In the genomic region with DNA sequence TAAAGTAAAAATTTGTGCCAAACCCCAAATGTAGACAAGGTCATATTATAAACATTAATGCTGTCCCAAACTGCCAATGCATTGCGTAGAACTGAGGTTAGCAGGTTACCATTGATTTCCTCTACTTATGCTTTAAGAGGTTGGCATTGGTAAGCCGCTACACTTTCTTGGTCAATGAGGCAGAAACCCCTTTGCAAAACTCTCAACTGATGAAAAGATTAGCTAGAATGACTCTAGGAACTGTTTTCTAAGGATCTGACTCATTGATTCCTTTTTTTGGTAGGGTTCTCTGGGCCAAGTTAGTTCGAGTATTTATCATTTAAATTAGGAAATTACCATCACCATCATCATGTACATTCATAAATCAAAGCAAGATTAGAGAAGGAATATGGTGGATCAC, we compare ENCODE assay signal across 19 cellular contexts. TPM values are rescaled to one million over a fixed set of nuclear protein-coding genes. Genes with fewer than 3 reads are reported as not detected.
"Had no signal": no experiment of that assay in that cellular context is flagged by ENCODE, and none has a peak within 500 bp of the region (broad histone marks: within the 10 kb centered on the region; RNA-seq: fewer than 3 reads in every experiment).

No MANE protein-coding gene starts in this region.

- H3K36me3 Mint-ChIP-seq: naive thymus-derived CD8-positive, alpha-beta T cell had no signal

- H3K4me3 ChIP-seq: dorsolateral prefrontal cortex, mucosa of descending colon, right atrium auricular region, skin epidermis, transverse colon, vagina had no signal

- H3K4me3 Mint-ChIP-seq: activated T-helper 1 cell treated with anti-CD3 and anti-CD28 coated beads, Interleukin-12 subunit alpha, Interleukin-12 subunit beta, Interleukin-2, Interleukin-4 antibody, amounts not matched to agents 30 ng/mL and 10 ng/mL and 1 ng/mL, durations not matched to agents 14 hours and 24 hours and 36 hours; naive thymus-derived CD8-positive, alpha-beta T cell had no signal

- DNase-seq: activated CD4-positive, CD25-positive, alpha-beta regulatory T cell treated with anti-CD3 and anti-CD28 coated beads, Interleukin-2, amount 50 U/mL, for 72 hours; activated naive CD4-positive, alpha-beta T cell; aorta; dorsolateral prefrontal cortex; islet precursor cell; mucosa of descending colon; naive thymus-derived CD8-positive, alpha-beta T cell; stimulated activated CD4-positive, alpha-beta T cell treated with anti-CD3 and anti-CD28 coated beads, Interleukin-4, amount 100 ng/mL, for 24 hours; stimulated activated CD8-positive, alpha-beta memory T cell treated with anti-CD3 and anti-CD28 coated beads, Interleukin-4, amount 100 ng/mL, for 48 hours; stimulated activated naive CD4-positive, alpha-beta T cell treated with Interleukin-2 at 50 U/mL for 16 hours; T-helper 9 cell; transverse colon had no signal

- H3K4me1 Mint-ChIP-seq: naive thymus-derived CD8-positive, alpha-beta T cell had no signal

- H3K27me3 Mint-ChIP-seq: progenitor cell of endocrine pancreas had no signal

- H3K4me1 ChIP-seq: right atrium auricular region, transverse colon, vagina had no signal

- ATAC-seq: left lobe of liver; mucosa of descending colon; naive thymus-derived CD8-positive, alpha-beta T cell had no signal

- H3K27ac ChIP-seq: dorsolateral prefrontal cortex, right atrium auricular region, skin epidermis, transverse colon, vagina had no signal

- H3K27ac Mint-ChIP-seq: activated T-helper 1 cell treated with anti-CD3 and anti-CD28 coated beads, Interleukin-12 subunit alpha, Interleukin-12 subunit beta, Interleukin-2, Interleukin-4 antibody, amounts not matched to agents 30 ng/mL and 10 ng/mL and 1 ng/mL, durations not matched to agents 14 hours and 24 hours and 36 hours; naive thymus-derived CD8-positive, alpha-beta T cell had no signal

- H3K9me3 Mint-ChIP-seq: activated T-helper 1 cell treated with anti-CD3 and anti-CD28 coated beads, Interleukin-12 subunit alpha, Interleukin-12 subunit beta, Interleukin-2, Interleukin-4 antibody, amounts not matched to agents 30 ng/mL and 10 ng/mL and 1 ng/mL, durations not matched to agents 14 hours and 24 hours and 36 hours; naive thymus-derived CD8-positive, alpha-beta T cell had no signal

- H3K27me3 ChIP-seq: dorsolateral prefrontal cortex, right atrium auricular region, transverse colon, vagina had no signal

- H3K9me3 ChIP-seq: mucosa of descending colon, right atrium auricular region, transverse colon, vagina had no signal

- H3K36me3 ChIP-seq: right atrium auricular region, transverse colon, vagina had no signal

RNA-seq across cellular contexts. Expression of a gene that starts 44.6 kb away (rescaled TPM):
- total RNA-seq: activated CD8-positive, alpha-beta memory T cell treated with anti-CD3 and anti-CD28 coated beads for 36 hours; naive thymus-derived CD8-positive, alpha-beta T cell; right atrium auricular region had no signal
- polyA plus RNA-seq: naive thymus-derived CD8-positive, alpha-beta T cell had no signal
